Comparison of ENCODE assay signal across 31 cellular contexts in genomic region chrX:104803219-104803618, GRCh38.
"Had no signal": no experiment of that assay in that cellular context is flagged by ENCODE, and none has a peak within 500 bp of the region (broad histone marks: within the 10 kb centered on the region; RNA-seq: fewer than 3 reads in every experiment).

No MANE protein-coding gene starts in this region.

- FAIRE-seq: colon had no signal

- H3K9me3 ChIP-seq: adrenal gland, gastrocnemius medialis, heart right ventricle had no signal

- H3K4me3 ChIP-seq: adrenal gland, gastrocnemius medialis, heart right ventricle had no signal

- ATAC-seq: activated CD4-positive, CD25-positive, alpha-beta regulatory T cell treated with anti-CD3 and anti-CD28 coated beads, Interleukin-2, amount 50 U/mL, for 24 hours; activated CD8-positive, alpha-beta T cell treated with anti-CD3 and anti-CD28 coated beads for 36 hours; activated naive CD8-positive, alpha-beta T cell treated with anti-CD3 and anti-CD28 coated beads, Interleukin-2, amount 50 U/mL, for 24 hours; activated T-cell treated with anti-CD3 and anti-CD28 coated beads, Interleukin-2, amount 50 U/mL, for 4 hours; activated T-helper 17 cell treated with anti-CD3 and anti-CD28 coated beads, Interleukin-2, amount 50 U/mL, for 72 hours; effector memory CD8-positive, alpha-beta T cell; esophagus mucosa; gastrocnemius medialis; heart right ventricle; T-helper 17 cell had no signal

- H3K36me3 ChIP-seq: adrenal gland, gastrocnemius medialis, heart right ventricle, WERI-Rb-1 had no signal

- H3K27me3 ChIP-seq: adrenal gland, gastrocnemius medialis had no signal

- H3K27ac ChIP-seq: adrenal gland, gastrocnemius medialis, heart right ventricle, WERI-Rb-1 had no signal

- H3K4me1 ChIP-seq: adrenal gland, gastrocnemius medialis, heart right ventricle had no signal

- DNase-seq: activated B cell treated with CpG ODN at 0.5 μM for 24 hours; activated CD4-positive, alpha-beta T cell treated with anti-CD3 and anti-CD28 coated beads for 48 hours; activated CD4-positive, alpha-beta T cell treated with anti-CD3 and anti-CD28 coated beads, Interleukin-2, amount 50 U/mL, for 1 hour; activated CD4-positive, alpha-beta T cell treated with anti-CD3 and anti-CD28 coated beads, Interleukin-2, amount 50 U/mL, for 48 hours; activated CD8-positive, alpha-beta memory T cell treated with anti-CD3 and anti-CD28 coated beads for 24 hours; activated CD8-positive, alpha-beta T cell treated with anti-CD3 and anti-CD28 coated beads for 36 hours; activated effector memory CD4-positive, alpha-beta T cell treated with Interleukin-2 at 50 U/mL for 16 hours; activated gamma-delta T cell treated with Interleukin-2 at 50 U/mL for 16 hours; activated naive CD4-positive, alpha-beta T cell treated with Interleukin-2 at 50 U/mL for 16 hours; activated naive CD8-positive, alpha-beta T cell treated with anti-CD3 and anti-CD28 coated beads for 36 hours; activated naive CD8-positive, alpha-beta T cell treated with anti-CD3 and anti-CD28 coated beads, Interleukin-2, amount 50 U/mL, for 24 hours; activated T-cell treated with anti-CD3 and anti-CD28 coated beads, Interleukin-2, amount 50 U/mL, for 4 hours; adrenal gland; amygdala; aorta; caudate nucleus; cortex of kidney; dermis blood vessel endothelial cell; effector CD4-positive, alpha-beta T cell; effector memory CD8-positive, alpha-beta T cell; foreskin fibroblast; gastrocnemius medialis; heart right ventricle; T-helper 1 cell; T-helper 17 cell; T1000; WERI-Rb-1 had no signal
